In genomic region chr3:44890258-44890657, GRCh38 we compare ENCODE assay signal across 18 cellular contexts. TPM values are rescaled to one million over a fixed set of nuclear protein-coding genes. Genes with fewer than 3 reads are reported as not detected.
DNase-seq lines count a peak whose midpoint lies in the region; ATAC-seq, FAIRE-seq and TF ChIP-seq lines count a peak whose summit lies in the region.
"Had no signal": no experiment of that assay in that cellular context is flagged by ENCODE, and none has a peak within 500 bp of the region (broad histone marks: within the 10 kb centered on the region; RNA-seq: fewer than 3 reads in every experiment).

No MANE protein-coding gene starts in this region.

- H2BK20ac ChIP-seq in IMR-90 (ENCODE audit: low read depth, low read length) = no peak overlapping the region

- H2AFZ ChIP-seq in IMR-90 (replicated peaks; ENCODE audit: low read length, poor library complexity) = no peak overlapping the region

- H3K4me1 ChIP-seq in IMR-90 (ENCODE audit: control insufficient read depth, insufficient read depth, low read length) = peaks cover 18% of the 10 kb centered on the region

- no peaks in the 10 kb centered on the region for H3K36me3 ChIP-seq in IMR-90 (ENCODE audit: control insufficient read depth, insufficient read depth, low read length)

- 0 out of 3 replicates have a peak overlapping the region, but pooled peaks have one; percentile 14 for H2BK15ac ChIP-seq in IMR-90 (ENCODE audit: low read depth, low read length)

- H3K56ac ChIP-seq in IMR-90 (ENCODE audit: extremely low read depth, insufficient read depth, low read length) = no peak overlapping the region

- no peak overlapping the region for H3K23ac ChIP-seq in IMR-90 (ENCODE audit: low read depth, low read length)

- no peaks in the 10 kb centered on the region for H4K20me1 ChIP-seq in IMR-90 (ENCODE audit: insufficient read depth, low read length)

- no peak overlapping the region for H3K4ac ChIP-seq in IMR-90 (ENCODE audit: low read depth, low read length)

- H2BK5ac ChIP-seq in IMR-90 (ENCODE audit: low read depth, low read length, poor library complexity, severe bottlenecking) = no peak overlapping the region

- no peak overlapping the region for H3K9ac ChIP-seq in IMR-90 (ENCODE audit: low read depth, low read length)

- peaks cover 24% of the 10 kb centered on the region for H3K9me1 ChIP-seq in IMR-90 (ENCODE audit: insufficient read depth, low read length)

- peaks cover 0 to 4% of the 10 kb centered on the region in 2 experiments; a peak in 1 of 4 replicates for H3K79me1 ChIP-seq in IMR-90 (ENCODE audit: low read depth in 1 of 2, low read length in 2 of 2)

- no peak for FAIRE-seq in frontal cortex (lab: Jason Lieb, UNC)
- FAIRE-seq: HTR-8/SVneo, RCC 7860 had no signal

- H3K18ac ChIP-seq in IMR-90 (ENCODE audit: low read depth, low read length) = no peak overlapping the region

- H2AK9ac ChIP-seq in IMR-90 (replicated peaks; ENCODE audit: low read depth, low read length, poor library complexity) = no peak overlapping the region

- no peak overlapping the region; the same call in 1 of the 2 replicates for H2BK120ac ChIP-seq in IMR-90 (ENCODE audit: low read depth, low read length)

- no TSS peak for BruUV-seq in IMR-90 (replicated peaks; lab: Mats Ljungman, UMichigan)

- DNase-seq in ELF-1 (ENCODE audit: low read depth, low spot score) (peak; percentile 47), IMR-90 (peak; percentile 31), ecto neural progenitor cell (ENCODE audit: low spot score) (peak; percentile 52), left kidney (ENCODE audit: low read depth, low spot score) (peak; percentile 29), frontal cortex (ENCODE audit: low spot score in 2 of 2) (no peak), NCI-H2107 (lab: John Stamatoyannopoulos, UW) (no peak)
- DNase-seq in activated CD4-positive, alpha-beta T cell treated with anti-CD3 and anti-CD28 coated beads for 4 hours = no peak
- DNase-seq: C1 segment of cervical spinal cord; CD8-positive, alpha-beta memory T cell; DMS79; HCEC 1CT; NCI-H1105; NCI-H2081; NCI-H446 treated with DMSO at 0.1 percent for 48 hours; SHP77 had no signal

- H3K14ac ChIP-seq in IMR-90 (replicated peaks; ENCODE audit: low read depth, low read length) = no peak overlapping the region

- no CpG with 5 or more reads among the region's 3 CpGs for WGBS in IMR-90 (ENCODE audit: extremely low coverage in 2 of 2, insufficient read length in 1 of 2), 2 experiments

- in situ Hi-C loops in IMR-90 (cut with MboI; ENCODE audit: low sequenced_read_pairs) = loop anchor here (25.0 kb wide), 1 partner anchor 553 kb away; the partner anchor contains the start of gene TCAIM

- POLR2A ChIA-PET in IMR-90 (lab: Charles Lee; ENCODE audit: unreplicated experiment) = no interaction called here

- H4K5ac ChIP-seq in IMR-90 (ENCODE audit: low read depth, low read length) = no peak overlapping the region

- H4K91ac ChIP-seq in IMR-90 (ENCODE audit: insufficient read depth, low read depth, low read length) = no peak overlapping the region

- TF ChIP-seq POLR2A in IMR-90 (IDR thresholded peaks at IDR 0.05; ENCODE audit: low read depth, low read length) = no peak

- H3K4me2 ChIP-seq in IMR-90 (ENCODE audit: low read depth, low read length) = no peak overlapping the region

- no peak for TF ChIP-seq RAD21 in IMR-90 (IDR thresholded peaks at IDR 0.05; ENCODE audit: low read length)

- ATAC-seq in IMR-90 (ENCODE audit: low read depth) = no peak

- CTCF ChIA-PET in IMR-90 (lab: Yijun Ruan, JAX) = no interaction called here

- H4K8ac ChIP-seq in IMR-90 (ENCODE audit: low read depth in 2 of 2, low read length in 2 of 2) = no peak overlapping the region

- dilution Hi-C loops in IMR-90 (cut with HindIII; ENCODE audit: low sequenced_read_pairs, unreplicated experiment) = no loop called here

- TF ChIP-seq CTCF in IMR-90 (conservative IDR thresholded peaks at IDR 0.05; ENCODE audit: low read depth, low read length) = no peak

- no peak overlapping the region for H3K4me3 ChIP-seq in IMR-90 (ENCODE audit: insufficient read depth, low read depth, low read length)

- intact Hi-C loops in IMR-90 (cut with micrococcal nuclease) = no loop called here

- H3K27ac ChIP-seq in IMR-90 (ENCODE audit: insufficient read depth, low read length) = no peak overlapping the region

- no peaks in the 10 kb centered on the region for H3K27me3 ChIP-seq in IMR-90 (ENCODE audit: control insufficient read depth, insufficient read depth, low read length)

- no peaks in the 10 kb centered on the region for H3K9me3 ChIP-seq in IMR-90 (ENCODE audit: control insufficient read depth, insufficient read depth, low read length)

- H2AK5ac ChIP-seq in IMR-90 (ENCODE audit: low read depth, low read length) = peak overlapping the region; percentile 8

TF ChIP-seq in IMR-90, 13 proteins besides CTCF, POLR2A, EP300 and RAD21:
- TF ChIP-seq RCOR1 (IDR thresholded peaks at IDR 0.05; ENCODE audit: insufficient replicate concordance, low read length) (no peak), RFX5 (IDR thresholded peaks at IDR 0.05; ENCODE audit: low read depth, low read length) (no peak), CEBPB (IDR thresholded peaks at IDR 0.05; ENCODE audit: low read depth, low read length) (no peak), ELK1 (IDR thresholded peaks at IDR 0.05; ENCODE audit: borderline replicate concordance, low read depth, low read length) (no peak), MXI1 (IDR thresholded peaks at IDR 0.05; ENCODE audit: borderline replicate concordance, low read depth, low read length) (no peak), FOS (IDR thresholded peaks at IDR 0.05; ENCODE audit: low read depth, low read length) (no peak), CHD1 (IDR thresholded peaks at IDR 0.05; ENCODE audit: low read depth, low read length) (no peak), SMC3 (IDR thresholded peaks at IDR 0.05; ENCODE audit: low read depth, low read length) (no peak), BHLHE40 (IDR thresholded peaks at IDR 0.05; ENCODE audit: low read depth, low read length) (no peak), MAFK (IDR thresholded peaks at IDR 0.05; ENCODE audit: low read depth, low read length) (no peak), NFE2L2 (IDR thresholded peaks at IDR 0.05; ENCODE audit: low read depth, low read length) (no peak), MAZ (IDR thresholded peaks at IDR 0.05; ENCODE audit: borderline replicate concordance, low read depth, low read length) (no peak)
- TF ChIP-seq, protein P1, sequence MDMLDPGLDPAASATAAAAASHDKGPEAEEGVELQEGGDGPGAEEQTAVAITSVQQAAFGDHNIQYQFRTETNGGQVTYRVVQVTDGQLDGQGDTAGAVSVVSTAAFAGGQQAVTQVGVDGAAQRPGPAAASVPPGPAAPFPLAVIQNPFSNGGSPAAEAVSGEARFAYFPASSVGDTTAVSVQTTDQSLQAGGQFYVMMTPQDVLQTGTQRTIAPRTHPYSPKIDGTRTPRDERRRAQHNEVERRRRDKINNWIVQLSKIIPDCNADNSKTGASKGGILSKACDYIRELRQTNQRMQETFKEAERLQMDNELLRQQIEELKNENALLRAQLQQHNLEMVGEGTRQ (IDR thresholded peaks at IDR 0.05; ENCODE audit: low read depth, low read length) = no peak

RNA-seq across cellular contexts. Expression of gene TGM4, which starts 15.8 kb away (rescaled TPM):
- total RNA-seq in IMR-90 (2012; rRNA removed) (under 0.01 TPM in 1 of 2 replicates, not detected in the other), frontal cortex (not detected)
- polyA plus RNA-seq in IMR-90 (2012; rRNA removed) = 0.03 and 0.10 TPM in 2 replicates
- 0.01 TPM in 1 of 2 replicates, not detected in the other for polyA plus RNA-seq in IMR-90 (2012; cell fraction: cytosol; rRNA removed)
- polyA plus RNA-seq in IMR-90 (2012; cell fraction: nucleus; rRNA removed; ENCODE audit: low replicate concordance) = 0.07 and 0.09 TPM in 2 replicates
- total RNA-seq: CD8-positive, alpha-beta memory T cell; G401 had no signal

RNA-seq across cellular contexts. Expression of gene TMEM42, which starts 28.5 kb away (rescaled TPM):
- total RNA-seq in IMR-90 (2012; rRNA removed) = 10.3 and 13.1 TPM in 2 replicates
- 23.7 and 24.7 TPM in 2 replicates for polyA plus RNA-seq in IMR-90 (2012; rRNA removed)
- 25.2 and 26.0 TPM in 2 replicates for polyA plus RNA-seq in IMR-90 (2012; cell fraction: cytosol; rRNA removed)
- 23.8 and 28.1 TPM in 2 replicates for polyA plus RNA-seq in IMR-90 (2012; cell fraction: nucleus; rRNA removed; ENCODE audit: low replicate concordance)
- total RNA-seq in frontal cortex = 5.3 TPM

Comparison
In these comparisons a context has a peak if more than half of its experiments do, and no peak if none do; other contexts are left out.
1. DNase-seq: peak in ELF-1 (single experiment), IMR-90 (single experiment), ecto neural progenitor cell (single experiment) and left kidney (single experiment); none in frontal cortex (0 of 2), NCI-H2107 (single experiment) and activated CD4-positive, alpha-beta T cell treated with anti-CD3 and anti-CD28 coated beads for 4 hours (0 of 2).